Comparison of ENCODE assay signal across 18 cellular contexts in genomic region chr4:1176398-1177273, GRCh38. TPM values are rescaled to one million over a fixed set of nuclear protein-coding genes. Genes with fewer than 3 reads are reported as not detected.
DNase-seq lines count a peak whose midpoint lies in the region; ATAC-seq, FAIRE-seq and TF ChIP-seq lines count a peak whose summit lies in the region.
"Had no signal": no experiment of that assay in that cellular context is flagged by ENCODE, and none has a peak within 500 bp of the region (broad histone marks: within the 10 kb centered on the region; RNA-seq: fewer than 3 reads in every experiment).

No MANE protein-coding gene starts in this region.

- H3K4me1 Mint-ChIP-seq in natural killer cell: peaks cover 51 to 82% of the 10 kb centered on the region in 2 donors

- DNase-seq in GM18507 (ENCODE audit: extremely low spot score, insufficient read length, low read depth) (no peak), bronchial epithelial cell (ENCODE audit: low read depth) (no peak), natural killer cell (no peak), SHP77 treated with DMSO at 0.1 percent for 48 hours (lab: John Stamatoyannopoulos, UW) (no peak), NCI-H2227 treated with DMSO at 0.1 percent for 48 hours (lab: John Stamatoyannopoulos, UW) (no peak)
- DNase-seq in NK-92 treated with Interleukin-12 subunit alpha and Interleukin-12 subunit beta, amount 100 ng/mL, for 24 hours (lab: John Stamatoyannopoulos, UW): no peak
- DNase-seq: activated CD4-positive, alpha-beta T cell treated with anti-CD3 and anti-CD28 coated beads, Interleukin-2, amount 50 U/mL, for 4 hours; amniotic stem cell; H9; stimulated activated CD4-positive, alpha-beta T cell treated with anti-CD3 and anti-CD28 coated beads, Interleukin-2, amount 100 ng/mL, for 48 hours had no signal

- H3K27ac Mint-ChIP-seq in natural killer cell: peak overlapping the region; percentile 9 to 79
- H3K27ac Mint-ChIP-seq: H9, memory B cell had no signal

- TF ChIP-seq CTCF in C4-2B (conservative IDR thresholded peaks at IDR 0.05) (no peak), bronchial epithelial cell (IDR thresholded peaks at IDR 0.05; ENCODE audit: insufficient read depth, low read length, severe bottlenecking) (no peak), natural killer cell (IDR thresholded peaks at IDR 0.05) (no peak)

- H3K9me3 Mint-ChIP-seq in natural killer cell: peaks cover 5 to 10% of the 10 kb centered on the region in 2 donors

- no peaks in the 10 kb centered on the region for H3K27me3 Mint-ChIP-seq in natural killer cell (ENCODE audit: low read depth in 2 of 2)

- no peaks in the 10 kb centered on the region for H3K36me3 ChIP-seq in bronchial epithelial cell (ENCODE audit: control insufficient read depth, insufficient read depth, low read length)
- H3K36me3 ChIP-seq: gastroesophageal sphincter had no signal

- H3K4me3 ChIP-seq in bronchial epithelial cell (ENCODE audit: low read depth, low read length): no peak overlapping the region
- H3K4me3 ChIP-seq: gastroesophageal sphincter had no signal

- ATAC-seq in natural killer cell: peak in 2 of 3 donors; percentile 27 to 67
- ATAC-seq in HG03097 (IDR thresholded peaks at IDR 0.05; ENCODE audit: low FRiP score, unreplicated experiment): no peak
- ATAC-seq: gastroesophageal sphincter, sciatic nerve, SK-N-SH treated with all-trans-retinoic acid at 6 μM for 48 hours had no signal

- FAIRE-seq in GM18507 (lab: Jason Lieb, UNC) (peak; percentile 45), bronchial epithelial cell (lab: Jason Lieb, UNC) (peak; percentile 97)
- FAIRE-seq: colon had no signal

- H3K36me3 Mint-ChIP-seq in natural killer cell: peaks cover 17% of the 10 kb centered on the region

- intact Hi-C loops in natural killer cell (cut with micrococcal nuclease): loop anchor here (1.0 to 2.0 kb wide), 4 partner anchors 8 to 70 kb away; no protein-coding TSS in a partner anchor

- peak overlapping the region; percentile 9 for H3K27ac ChIP-seq in C4-2B

- H3K4me3 Mint-ChIP-seq in natural killer cell: peak overlapping the region; percentile 2
- H3K4me3 Mint-ChIP-seq: H9, memory B cell had no signal

- peaks cover 13% of the 10 kb centered on the region for H3K27me3 ChIP-seq in bronchial epithelial cell (ENCODE audit: control insufficient read depth, insufficient read depth, low read length)

RNA-seq across cellular contexts. Expression of gene SPON2, which starts 4.3 kb away (rescaled TPM):
- 5.4 and 6.3 TPM in 2 replicates for total RNA-seq in bronchial epithelial cell
- 1,000 to 10,000 TPM; 1,124 to 1,574 (median 1,339) TPM for total RNA-seq in natural killer cell
- total RNA-seq: HT1080 had no signal

Comparison
In these comparisons a context has a peak if more than half of its experiments do, and no peak if none do; other contexts are left out.
1. RNA of gene SPON2, which starts 4.3 kb away (total RNA-seq): 1,124 to 1,574 TPM in natural killer cell; 5.4 to 6.3 TPM in bronchial epithelial cell; every median in the first group is over 100 times any median in the second.